Comparison of ENCODE assay signal across 13 cellular contexts in genomic region chr16:46730801-46731690, GRCh38. TPM values are rescaled to one million over a fixed set of nuclear protein-coding genes. Genes with fewer than 3 reads are reported as not detected.
"Had no signal": no experiment of that assay in that cellular context is flagged by ENCODE, and none has a peak within 500 bp of the region (broad histone marks: within the 10 kb centered on the region; RNA-seq: fewer than 3 reads in every experiment).

No MANE protein-coding gene starts in this region.

- H3K27me3 ChIP-seq: foreskin keratinocyte, pancreas, upper lobe of right lung had no signal

- H3K4me1 ChIP-seq: foreskin keratinocyte, pancreas, upper lobe of right lung had no signal

- H3K4me1 Mint-ChIP-seq: activated naive CD4-positive, alpha-beta T cell treated with anti-CD3 and anti-CD28 coated beads, Interleukin-2, amount 10 ng/mL, durations not matched to agents 7 days and 5 days; mesothelial cell of epicardium; neural crest cell had no signal

- H3K27ac Mint-ChIP-seq: activated naive CD4-positive, alpha-beta T cell treated with anti-CD3 and anti-CD28 coated beads, Interleukin-2, amount 10 ng/mL, durations not matched to agents 7 days and 5 days; mesothelial cell of epicardium had no signal

- H3K36me3 Mint-ChIP-seq: activated naive CD4-positive, alpha-beta T cell treated with anti-CD3 and anti-CD28 coated beads, Interleukin-2, amount 10 ng/mL, durations not matched to agents 7 days and 5 days had no signal

- DNase-seq: activated CD4-positive, alpha-beta T cell treated with anti-CD3 and anti-CD28 coated beads, Interleukin-2, amount 50 U/mL, for 1 hour; activated CD8-positive, alpha-beta memory T cell treated with anti-CD3 and anti-CD28 coated beads for 24 hours; activated naive CD4-positive, alpha-beta T cell treated with anti-CD3 and anti-CD28 coated beads, Interleukin-2, amount 10 ng/mL, durations not matched to agents 7 days and 5 days; activated T-cell treated with anti-CD3 and anti-CD28 coated beads for 4 hours; foreskin keratinocyte; glutamatergic neuron; pancreas; stimulated activated naive CD4-positive, alpha-beta T cell; upper lobe of right lung had no signal

- H3K4me3 ChIP-seq: lung, pancreas, upper lobe of right lung had no signal

- H3K36me3 ChIP-seq: pancreas, upper lobe of right lung had no signal

- H3K4me3 Mint-ChIP-seq: activated naive CD4-positive, alpha-beta T cell treated with anti-CD3 and anti-CD28 coated beads, Interleukin-2, amount 10 ng/mL, durations not matched to agents 7 days and 5 days; mesothelial cell of epicardium; neural crest cell had no signal

- H3K9me3 Mint-ChIP-seq: activated naive CD4-positive, alpha-beta T cell treated with anti-CD3 and anti-CD28 coated beads, Interleukin-2, amount 10 ng/mL, durations not matched to agents 7 days and 5 days; mesothelial cell of epicardium; neural crest cell had no signal

- H3K9me3 ChIP-seq: pancreas, upper lobe of right lung had no signal

- ATAC-seq: foreskin keratinocyte, pancreas, upper lobe of right lung had no signal

- H3K27ac ChIP-seq: foreskin keratinocyte, pancreas, upper lobe of right lung had no signal

RNA-seq across cellular contexts. Expression of gene MYLK3, which starts 17.1 kb away (rescaled TPM):
- total RNA-seq: endothelial cell of umbilical vein had no signal
